ENCODE assay signal across 17 cellular contexts in genomic region chr13:43126420-43126819, GRCh38.
"Had no signal": no experiment of that assay in that cellular context is flagged by ENCODE, and none has a peak within 500 bp of the region (broad histone marks: within the 10 kb centered on the region; RNA-seq: fewer than 3 reads in every experiment).

No MANE protein-coding gene starts in this region.

- H3K9me3 ChIP-seq: gastroesophageal sphincter, heart right ventricle, lower lobe of right lung, neutrophil, thoracic aorta had no signal

- H3K36me3 ChIP-seq: cardiac muscle cell, gastroesophageal sphincter, heart right ventricle, lower lobe of right lung, neutrophil, thoracic aorta, WERI-Rb-1 had no signal

- H3K27ac ChIP-seq: gastroesophageal sphincter, lower lobe of right lung, neutrophil, parathyroid adenoma, thoracic aorta, WERI-Rb-1 had no signal

- H3K4me1 ChIP-seq: lower lobe of right lung, parathyroid adenoma had no signal

- H2AFZ ChIP-seq: parathyroid adenoma had no signal

- H3K79me2 ChIP-seq: parathyroid adenoma had no signal

- H3K27me3 ChIP-seq: cardiac muscle cell, gastroesophageal sphincter, heart right ventricle had no signal

- DNase-seq: activated CD4-positive, alpha-beta memory T cell treated with anti-CD3 and anti-CD28 coated beads for 36 hours; activated CD8-positive, alpha-beta memory T cell treated with anti-CD3 and anti-CD28 coated beads, Interleukin-2, amount 10 ng/mL, durations not matched to agents 7 days and 5 days; activated naive CD4-positive, alpha-beta T cell treated with anti-CD3 and anti-CD28 coated beads for 36 hours; activated T-cell treated with anti-CD3 and anti-CD28 coated beads, Interleukin-2, amount 50 U/mL, for 1 hour; erythroblast; left colon; lower lobe of right lung; naive B cell; retina; WERI-Rb-1 had no signal

- H3K4me3 ChIP-seq: cardiac muscle cell, gastroesophageal sphincter, heart right ventricle, lower lobe of right lung, thoracic aorta had no signal

- ATAC-seq: activated CD8-positive, alpha-beta memory T cell treated with anti-CD3 and anti-CD28 coated beads, Interleukin-2, amount 10 ng/mL, durations not matched to agents 7 days and 5 days; gastroesophageal sphincter; left colon; lower lobe of right lung; stimulated activated effector memory CD8-positive, alpha-beta T cell treated with anti-CD3 and anti-CD28 coated beads, Interleukin-12 subunit alpha, Interleukin-12 subunit beta, amount 100 ng/mL, for 72 hours had no signal

- H3K9ac ChIP-seq: parathyroid adenoma had no signal
